In genomic region chr7:74658171-74659004, GRCh38 we compare ENCODE assay signal across 8 cellular contexts. TPM values are rescaled to one million over a fixed set of nuclear protein-coding genes. Genes with fewer than 3 reads are reported as not detected.
A peak's percentile ranks its signal among the peaks of the same experiment; 100 is the strongest.
DNase-seq lines count a peak whose midpoint lies in the region; TF ChIP-seq lines count a peak whose summit lies in the region.

No MANE protein-coding gene starts in this region.

- H3K9me2 ChIP-seq in SK-N-SH = no peaks in the 10 kb centered on the region

- peak overlapping the region; percentile 87 to 95 for H3K27ac ChIP-seq in SK-N-SH (ENCODE audit: low read depth in 2 of 2, low read length in 1 of 2)

- peak overlapping the region; percentile 58; the same call in 1 of the 2 replicates for H2AFZ ChIP-seq in SK-N-SH (ENCODE audit: low read depth)

- peak overlapping the region; percentile 91 for H3K4me3 Mint-ChIP-seq in activated naive CD4-positive, alpha-beta T cell treated with anti-CD3 and anti-CD28 coated beads, Interleukin-2, amount 50 U/mL, for 24 hours

- peak overlapping the region; percentile 65 to 95 for H3K4me3 ChIP-seq in SK-N-SH (ENCODE audit: low read depth in 2 of 2, low read length in 1 of 2)

- H3F3A ChIP-seq in SK-N-SH (replicated peaks; ENCODE audit: insufficient read depth) = peaks cover 31% of the 10 kb centered on the region

- no peaks in the 10 kb centered on the region for H3K27me3 ChIP-seq in SK-N-SH (ENCODE audit: insufficient read depth)

- TF ChIP-seq EP300 in SK-N-SH (IDR thresholded peaks at IDR 0.05; ENCODE audit: borderline replicate concordance in 1 of 2, low read depth in 1 of 2, low read length in 1 of 2) = peak in 1 of 2 experiments; percentile 65; a peak in 2 of 4 replicates

- H3K9me3 ChIP-seq in SK-N-SH = no peaks in the 10 kb centered on the region

- CTCF ChIA-PET in HEK293T (lab: Yijun Ruan, JAX) = interaction anchor here (0.6 kb wide), 2 partner anchors 88 to 373 kb away, joined by 3 to 8 read pairs; no protein-coding TSS in a partner anchor
- CTCF ChIA-PET in SK-N-SH (lab: Yijun Ruan, JAX) = interaction anchor here (1.3 to 2.0 kb wide), 2 partner anchors 92 kb away, joined by 3 to 8 read pairs; no protein-coding TSS in a partner anchor

- peaks cover 11 to 23% of the 10 kb centered on the region in 2 experiments for H3K4me1 ChIP-seq in SK-N-SH (ENCODE audit: control insufficient read depth in 1 of 2, insufficient read depth in 2 of 2, low read depth in 1 of 2, low read length in 1 of 2)

- H3K4me1 Mint-ChIP-seq in activated naive CD4-positive, alpha-beta T cell treated with anti-CD3 and anti-CD28 coated beads, Interleukin-2, amount 50 U/mL, for 24 hours = peaks cover 59% of the 10 kb centered on the region

- peak overlapping the region; percentile 99 for H3K9ac ChIP-seq in SK-N-SH

- DNase-seq in GM03348 (ENCODE audit: low spot score) = peak; percentile 99
- DNase-seq in HEK293T (ENCODE audit: extremely low spot score) = peak; percentile 92
- DNase-seq in NAMALWA (ENCODE audit: low spot score) = peak; percentile 96
- peak; percentile 100 for DNase-seq in SK-N-SH
- peak; percentile 94 for DNase-seq in germinal center (ENCODE audit: low spot score)
- peak; percentile 86 for DNase-seq in occipital lobe (lab: John Stamatoyannopoulos, UW)
- peak; percentile 90 for DNase-seq in superior temporal gyrus (ENCODE audit: extremely low spot score)

- H4K20me1 ChIP-seq in SK-N-SH (ENCODE audit: insufficient read depth) = peaks cover 49% of the 10 kb centered on the region

- no peak for TF ChIP-seq CTCF in SK-N-SH (IDR thresholded peaks at IDR 0.05)

- no peak for TF ChIP-seq RAD21 in SK-N-SH (IDR thresholded peaks at IDR 0.05; ENCODE audit: low read length)

- H3K36me3 ChIP-seq in SK-N-SH (replicated peaks in 1 of 2; ENCODE audit: control insufficient read depth in 1 of 2, insufficient read depth in 2 of 2, low read length in 1 of 2) = peaks cover 0 to 14% of the 10 kb centered on the region in 2 experiments

- H3K36me3 Mint-ChIP-seq in activated naive CD4-positive, alpha-beta T cell treated with anti-CD3 and anti-CD28 coated beads, Interleukin-2, amount 50 U/mL, for 24 hours = peaks cover 5% of the 10 kb centered on the region

- H3K9me3 Mint-ChIP-seq in activated naive CD4-positive, alpha-beta T cell treated with anti-CD3 and anti-CD28 coated beads, Interleukin-2, amount 50 U/mL, for 24 hours = no peaks in the 10 kb centered on the region

- H3K27ac Mint-ChIP-seq in activated naive CD4-positive, alpha-beta T cell treated with anti-CD3 and anti-CD28 coated beads, Interleukin-2, amount 50 U/mL, for 24 hours = peak overlapping the region; percentile 84

- WGBS in SK-N-SH (ENCODE audit: low lambda C conversion rate) = 2% methylated on average over 53 of the region's 108 CpGs

- POLR2A ChIA-PET in HEK293T (lab: Yijun Ruan, JAX) (no interaction called here), SK-N-SH (lab: Yijun Ruan, JAX) (interaction anchor here (0.8 to 1.1 kb wide), 2 partner anchors 11 to 34 kb away, joined by 3 read pairs; no protein-coding TSS in a partner anchor)

- H3K4me2 ChIP-seq in SK-N-SH = peak overlapping the region; percentile 93

- peaks cover 55% of the 10 kb centered on the region for H3K79me2 ChIP-seq in SK-N-SH (ENCODE audit: insufficient read depth)

- no peaks in the 10 kb centered on the region for H3K27me3 Mint-ChIP-seq in activated naive CD4-positive, alpha-beta T cell treated with anti-CD3 and anti-CD28 coated beads, Interleukin-2, amount 50 U/mL, for 24 hours

TF ChIP-seq in HEK293T, 16 proteins besides CTCF, POLR2A, EP300 and RAD21:
- TF ChIP-seq TARDBP (IDR thresholded peaks at IDR 0.05) = no peak
- no peak for TF ChIP-seq FOXM1 (IDR thresholded peaks at IDR 0.05; ENCODE audit: borderline replicate concordance)
- no peak for TF ChIP-seq NFRKB (IDR thresholded peaks at IDR 0.05)
- TF ChIP-seq ZNF384 (IDR thresholded peaks at IDR 0.05) = no peak
- no peak for TF ChIP-seq BHLHE40 (IDR thresholded peaks at IDR 0.05; ENCODE audit: borderline replicate concordance)
- TF ChIP-seq FOXA1 (IDR thresholded peaks at IDR 0.05) = no peak
- TF ChIP-seq SP1 (IDR thresholded peaks at IDR 0.05) = no peak
- TF ChIP-seq HDGF (IDR thresholded peaks at IDR 0.05; ENCODE audit: borderline replicate concordance) = no peak

TF ChIP-seq in SK-N-SH, 30 proteins besides CTCF, POLR2A, EP300 and RAD21:
- peak; percentile 32; the same call in 1 of the 2 replicates for TF ChIP-seq SIN3A (IDR thresholded peaks at IDR 0.05; ENCODE audit: borderline replicate concordance, low read depth, low read length)
- peak; percentile 5; the same call in 1 of the 2 replicates for TF ChIP-seq NFIC (IDR thresholded peaks at IDR 0.05; ENCODE audit: borderline replicate concordance)
- TF ChIP-seq RFX5 (IDR thresholded peaks at IDR 0.05; ENCODE audit: low read length) = peak; percentile 93
- peak; percentile 60 for TF ChIP-seq TAF1 (IDR thresholded peaks at IDR 0.05; ENCODE audit: borderline replicate concordance, low read depth, low read length)
- peak; percentile 65 for TF ChIP-seq MXI1 (IDR thresholded peaks at IDR 0.05; ENCODE audit: low read depth, low read length)
- TF ChIP-seq GABPA (IDR thresholded peaks at IDR 0.05; ENCODE audit: low read depth) = no peak
- TF ChIP-seq NRF1 (IDR thresholded peaks at IDR 0.05; ENCODE audit: low read depth, low read length) = peak; percentile 92
- TF ChIP-seq SMC3 (IDR thresholded peaks at IDR 0.05; ENCODE audit: low read depth, low read length) = no peak
- TF ChIP-seq, protein P1, sequence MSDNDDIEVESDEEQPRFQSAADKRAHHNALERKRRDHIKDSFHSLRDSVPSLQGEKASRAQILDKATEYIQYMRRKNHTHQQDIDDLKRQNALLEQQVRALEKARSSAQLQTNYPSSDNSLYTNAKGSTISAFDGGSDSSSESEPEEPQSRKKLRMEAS (IDR thresholded peaks at IDR 0.05; ENCODE audit: low read depth) = peak; percentile 60
TF ChIP-seq in SK-N-SH: peak in this region for 7.

RNA-seq across cellular contexts. Expression of gene GTF2I, which starts 0.9 kb away (rescaled TPM):
- 90.2 and 90.5 TPM in 2 replicates for polyA plus RNA-seq in SK-N-SH (2012; rRNA removed)
- 84.5 and 85.2 TPM in 2 replicates for polyA plus RNA-seq in SK-N-SH (2012; cell fraction: cytosol; rRNA removed)
- polyA plus RNA-seq in SK-N-SH (2012; cell fraction: nucleus; rRNA removed) = 569 and 584 TPM in 2 replicates
- total RNA-seq in occipital lobe = 229 TPM

Comparison
In these comparisons a context has a peak if more than half of its experiments do, and no peak if none do; other contexts are left out.
1. Peak in every context shown above with its lines: DNase-seq, H3K4me3 ChIP-seq and H3K27ac ChIP-seq.